ENCODE assay signal across 1 cellular context in genomic region chr7:121798076-121798475, GRCh38.
TF ChIP-seq lines count a peak whose summit lies in the region.

No MANE protein-coding gene starts in this region.

TF ChIP-seq in HepG2, 621 proteins besides CTCF, POLR2A, EP300 and RAD21:
- TF ChIP-seq ZNF768 (CRISPR knock-in tag; IDR thresholded peaks at IDR 0.05): no peak
- TF ChIP-seq ZZZ3 (CRISPR knock-in tag; IDR thresholded peaks at IDR 0.05; ENCODE audit: borderline replicate concordance): no peak
- TF ChIP-seq, protein P1, sequence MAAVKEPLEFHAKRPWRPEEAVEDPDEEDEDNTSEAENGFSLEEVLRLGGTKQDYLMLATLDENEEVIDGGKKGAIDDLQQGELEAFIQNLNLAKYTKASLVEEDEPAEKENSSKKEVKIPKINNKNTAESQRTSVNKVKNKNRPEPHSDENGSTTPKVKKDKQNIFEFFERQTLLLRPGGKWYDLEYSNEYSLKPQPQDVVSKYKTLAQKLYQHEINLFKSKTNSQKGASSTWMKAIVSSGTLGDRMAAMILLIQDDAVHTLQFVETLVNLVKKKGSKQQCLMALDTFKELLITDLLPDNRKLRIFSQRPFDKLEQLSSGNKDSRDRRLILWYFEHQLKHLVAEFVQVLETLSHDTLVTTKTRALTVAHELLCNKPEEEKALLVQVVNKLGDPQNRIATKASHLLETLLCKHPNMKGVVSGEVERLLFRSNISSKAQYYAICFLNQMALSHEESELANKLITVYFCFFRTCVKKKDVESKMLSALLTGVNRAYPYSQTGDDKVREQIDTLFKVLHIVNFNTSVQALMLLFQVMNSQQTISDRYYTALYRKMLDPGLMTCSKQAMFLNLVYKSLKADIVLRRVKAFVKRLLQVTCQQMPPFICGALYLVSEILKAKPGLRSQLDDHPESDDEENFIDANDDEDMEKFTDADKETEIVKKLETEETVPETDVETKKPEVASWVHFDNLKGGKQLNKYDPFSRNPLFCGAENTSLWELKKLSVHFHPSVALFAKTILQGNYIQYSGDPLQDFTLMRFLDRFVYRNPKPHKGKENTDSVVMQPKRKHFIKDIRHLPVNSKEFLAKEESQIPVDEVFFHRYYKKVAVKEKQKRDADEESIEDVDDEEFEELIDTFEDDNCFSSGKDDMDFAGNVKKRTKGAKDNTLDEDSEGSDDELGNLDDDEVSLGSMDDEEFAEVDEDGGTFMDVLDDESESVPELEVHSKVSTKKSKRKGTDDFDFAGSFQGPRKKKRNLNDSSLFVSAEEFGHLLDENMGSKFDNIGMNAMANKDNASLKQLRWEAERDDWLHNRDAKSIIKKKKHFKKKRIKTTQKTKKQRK (IDR thresholded peaks at IDR 0.05; ENCODE audit: low read length): no peak
- TF ChIP-seq ZNF598 (CRISPR knock-in tag; IDR thresholded peaks at IDR 0.05; ENCODE audit: borderline replicate concordance): no peak
- no peak for TF ChIP-seq AFF4 (CRISPR knock-in tag; IDR thresholded peaks at IDR 0.05)
- no peak for TF ChIP-seq SKI (IDR thresholded peaks at IDR 0.05; ENCODE audit: partially characterized antibody)
- TF ChIP-seq MLLT10 (CRISPR knock-in tag; IDR thresholded peaks at IDR 0.05): no peak
- TF ChIP-seq ZNF556 (CRISPR knock-in tag; IDR thresholded peaks at IDR 0.05; ENCODE audit: borderline replicate concordance): no peak
- TF ChIP-seq ZFP1 (CRISPR knock-in tag; IDR thresholded peaks at IDR 0.05): no peak
- TF ChIP-seq GPN1 (CRISPR knock-in tag; IDR thresholded peaks at IDR 0.05; ENCODE audit: borderline replicate concordance): no peak
- no peak for TF ChIP-seq ZNF329 (CRISPR knock-in tag; IDR thresholded peaks at IDR 0.05; ENCODE audit: low read depth)
- TF ChIP-seq, protein P2, sequence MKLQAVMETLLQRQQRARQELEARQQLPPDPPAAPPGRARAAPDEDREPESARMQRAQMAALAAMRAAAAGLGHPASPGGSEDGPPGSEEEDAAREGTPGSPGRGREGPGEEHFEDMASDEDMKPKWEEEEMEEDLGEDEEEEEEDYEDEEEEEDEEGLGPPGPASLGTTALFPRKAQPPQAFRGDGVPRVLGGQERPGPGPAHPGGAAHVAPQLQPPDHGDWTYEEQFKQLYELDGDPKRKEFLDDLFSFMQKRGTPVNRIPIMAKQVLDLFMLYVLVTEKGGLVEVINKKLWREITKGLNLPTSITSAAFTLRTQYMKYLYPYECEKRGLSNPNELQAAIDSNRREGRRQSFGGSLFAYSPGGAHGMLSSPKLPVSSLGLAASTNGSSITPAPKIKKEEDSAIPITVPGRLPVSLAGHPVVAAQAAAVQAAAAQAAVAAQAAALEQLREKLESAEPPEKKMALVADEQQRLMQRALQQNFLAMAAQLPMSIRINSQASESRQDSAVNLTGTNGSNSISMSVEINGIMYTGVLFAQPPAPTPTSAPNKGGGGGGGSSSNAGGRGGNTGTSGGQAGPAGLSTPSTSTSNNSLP (IDR thresholded peaks at IDR 0.05; ENCODE audit: low read depth, low read length): no peak
- TF ChIP-seq BHLHE40 (IDR thresholded peaks at IDR 0.05; ENCODE audit: low read length): no peak
- TF ChIP-seq, protein P3, sequence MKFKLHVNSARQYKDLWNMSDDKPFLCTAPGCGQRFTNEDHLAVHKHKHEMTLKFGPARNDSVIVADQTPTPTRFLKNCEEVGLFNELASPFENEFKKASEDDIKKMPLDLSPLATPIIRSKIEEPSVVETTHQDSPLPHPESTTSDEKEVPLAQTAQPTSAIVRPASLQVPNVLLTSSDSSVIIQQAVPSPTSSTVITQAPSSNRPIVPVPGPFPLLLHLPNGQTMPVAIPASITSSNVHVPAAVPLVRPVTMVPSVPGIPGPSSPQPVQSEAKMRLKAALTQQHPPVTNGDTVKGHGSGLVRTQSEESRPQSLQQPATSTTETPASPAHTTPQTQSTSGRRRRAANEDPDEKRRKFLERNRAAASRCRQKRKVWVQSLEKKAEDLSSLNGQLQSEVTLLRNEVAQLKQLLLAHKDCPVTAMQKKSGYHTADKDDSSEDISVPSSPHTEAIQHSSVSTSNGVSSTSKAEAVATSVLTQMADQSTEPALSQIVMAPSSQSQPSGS (CRISPR knock-in tag; IDR thresholded peaks at IDR 0.05): no peak
- TF ChIP-seq SRF (IDR thresholded peaks at IDR 0.05; ENCODE audit: low read depth, low read length): no peak
